Comparison of ENCODE assay signal across 15 cellular contexts in the genomic region with DNA sequence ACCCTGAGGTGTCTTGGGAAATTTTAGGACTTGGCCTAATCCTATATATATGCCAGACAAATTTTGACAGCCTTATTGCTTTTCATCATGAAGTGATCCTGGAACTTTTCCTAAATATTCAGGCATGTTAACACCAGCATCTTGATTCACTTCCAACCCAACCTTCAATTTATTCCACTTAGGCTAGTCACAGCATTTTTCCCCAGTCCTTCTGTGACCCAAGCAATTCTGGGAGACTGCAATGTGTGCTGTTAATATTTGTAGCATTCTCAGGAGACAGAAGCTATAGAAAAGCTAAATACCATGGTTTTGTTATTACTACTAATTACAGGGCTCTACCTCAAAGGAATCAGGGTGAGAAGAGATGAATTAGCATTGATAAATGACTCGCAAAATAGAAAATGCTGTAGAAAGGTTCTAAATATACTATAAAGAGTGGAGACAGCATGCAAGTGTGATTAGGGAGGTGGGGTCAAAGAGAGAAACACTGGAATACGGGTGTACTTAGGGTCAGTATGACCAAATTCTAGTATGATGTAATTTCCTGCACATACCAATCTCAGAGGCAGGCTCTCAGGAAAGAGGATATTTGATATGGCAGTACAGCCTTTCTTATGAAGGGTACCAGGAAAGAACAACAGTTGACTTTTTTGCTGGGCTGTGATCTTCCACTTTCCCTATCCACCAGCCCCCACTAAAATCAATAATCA. TPM values are rescaled to one million over a fixed set of nuclear protein-coding genes. Genes with fewer than 3 reads are reported as not detected.
DNase-seq lines count a peak whose midpoint lies in the region; ATAC-seq, FAIRE-seq and TF ChIP-seq lines count a peak whose summit lies in the region.
"Had no signal": no experiment of that assay in that cellular context is flagged by ENCODE, and none has a peak within 500 bp of the region (broad histone marks: within the 10 kb centered on the region; RNA-seq: fewer than 3 reads in every experiment).

No MANE protein-coding gene starts in this region.

- CTCF ChIA-PET in IMR-90 (lab: Yijun Ruan, JAX) = interaction anchor here (0.9 kb wide), 1 partner anchor 20 kb away, joined by 10 read pairs; no protein-coding TSS in a partner anchor

- H3K9me3 Mint-ChIP-seq in activated naive CD8-positive, alpha-beta T cell treated with anti-CD3 and anti-CD28 coated beads for 36 hours = no peaks in the 10 kb centered on the region
- H3K9me3 Mint-ChIP-seq: activated CD4-positive, alpha-beta T cell treated with anti-CD3 and anti-CD28 coated beads, Interleukin-2, amount 10 ng/mL, durations not matched to agents 7 days and 5 days; mesothelial cell of epicardium; stimulated activated memory B cell treated with anti-CD40 and anti-IgM and Interleukin-4, amounts not matched to agents 10 μg/mL and 1 μg/mL and 100 μg/mL, for 72 hours had no signal

- TF ChIP-seq CTCF in IMR-90 (conservative IDR thresholded peaks at IDR 0.05; ENCODE audit: low read depth, low read length) (no peak), astrocyte of the spinal cord (IDR thresholded peaks at IDR 0.05; ENCODE audit: low read depth, low read length) (no peak), left ventricle myocardium inferior (IDR thresholded peaks at IDR 0.05; ENCODE audit: borderline replicate concordance) (no peak)

- BruUV-seq in IMR-90 (replicated peaks; lab: Mats Ljungman, UMichigan) = no TSS peak

- no peak overlapping the region for H2BK15ac ChIP-seq in IMR-90 (ENCODE audit: low read depth, low read length)

- peak overlapping the region in 1 of 2 experiments; percentile 14; a peak in 2 of 4 replicates for H4K8ac ChIP-seq in IMR-90 (ENCODE audit: low read depth in 2 of 2, low read length in 2 of 2)

- peaks cover 6% of the 10 kb centered on the region; the same call in 1 of the 2 replicates for H3K9me1 ChIP-seq in IMR-90 (ENCODE audit: insufficient read depth, low read length)

- no CpG with 5 or more reads among the region's 2 CpGs for WGBS in IMR-90 (ENCODE audit: extremely low coverage in 2 of 2, insufficient read length in 1 of 2), 2 experiments

- dilution Hi-C loops in IMR-90 (cut with HindIII; ENCODE audit: low sequenced_read_pairs, unreplicated experiment) = no loop called here

- peak overlapping the region; percentile 35; the same call in 1 of the 2 replicates for H3K4ac ChIP-seq in IMR-90 (ENCODE audit: low read depth, low read length)

- no peaks in the 10 kb centered on the region for H3K36me3 Mint-ChIP-seq in activated naive CD8-positive, alpha-beta T cell treated with anti-CD3 and anti-CD28 coated beads for 36 hours
- H3K36me3 Mint-ChIP-seq: activated naive CD8-positive, alpha-beta T cell; mesothelial cell of epicardium; stimulated activated memory B cell treated with anti-CD40 and anti-IgM and Interleukin-4, amounts not matched to agents 10 μg/mL and 1 μg/mL and 100 μg/mL, for 72 hours had no signal

- peak overlapping the region; percentile 58 for H2BK20ac ChIP-seq in IMR-90 (ENCODE audit: low read depth, low read length)

- no peak for TF ChIP-seq RAD21 in IMR-90 (IDR thresholded peaks at IDR 0.05; ENCODE audit: low read length)

- peaks cover 32% of the 10 kb centered on the region for H3K27me3 Mint-ChIP-seq in activated naive CD8-positive, alpha-beta T cell treated with anti-CD3 and anti-CD28 coated beads for 36 hours

- H3K4me1 ChIP-seq in IMR-90 (ENCODE audit: control insufficient read depth, insufficient read depth, low read length) (peaks cover 14% of the 10 kb centered on the region), left ventricle myocardium inferior (peaks cover 69% of the 10 kb centered on the region)

- peak overlapping the region; percentile 70 for H2BK5ac ChIP-seq in IMR-90 (ENCODE audit: low read depth, low read length, poor library complexity, severe bottlenecking)

- FAIRE-seq in urothelium cell line (lab: Jason Lieb, UNC) = no peak

- H3K23ac ChIP-seq in IMR-90 (ENCODE audit: low read depth, low read length) = peak overlapping the region; percentile 44; the same call in 1 of the 2 replicates

- intact Hi-C loops in IMR-90 (cut with micrococcal nuclease) (no loop called here), left ventricle myocardium inferior (cut with micrococcal nuclease) (no loop called here)

- H2AK9ac ChIP-seq in IMR-90 (replicated peaks; ENCODE audit: low read depth, low read length, poor library complexity) = no peak overlapping the region

- no peak for TF ChIP-seq POLR2A in IMR-90 (IDR thresholded peaks at IDR 0.05; ENCODE audit: low read depth, low read length)

- peak; percentile 82 for ATAC-seq in IMR-90 (ENCODE audit: low read depth)
- ATAC-seq: stimulated activated memory B cell treated with anti-CD40 and anti-IgM and Interleukin-4, amounts not matched to agents 10 μg/mL and 1 μg/mL and 100 μg/mL, for 72 hours had no signal

- H2AK5ac ChIP-seq in IMR-90 (ENCODE audit: low read depth, low read length) = no peak overlapping the region

- H3K56ac ChIP-seq in IMR-90 (ENCODE audit: extremely low read depth, insufficient read depth, low read length) = no peak overlapping the region

- H3K4me3 ChIP-seq in IMR-90 (ENCODE audit: insufficient read depth, low read depth, low read length) (no peak overlapping the region), astrocyte of the spinal cord (ENCODE audit: low read depth, low read length) (no peak overlapping the region), left ventricle myocardium inferior (no peak overlapping the region)

- DNase-seq in IMR-90 (peak; percentile 91), astrocyte of the spinal cord (ENCODE audit: low read depth, low spot score) (peak; percentile 82), left ventricle myocardium inferior (no peak), urothelium cell line (ENCODE audit: low spot score) (peak; percentile 20), DMS 273 (lab: John Stamatoyannopoulos, UW; ENCODE audit: unreplicated experiment) (no peak)
- no peak for DNase-seq in activated naive CD4-positive, alpha-beta T cell treated with anti-CD3 and anti-CD28 coated beads, Interleukin-2, amount 50 U/mL, for 16 hours
- DNase-seq in activated naive CD8-positive, alpha-beta T cell treated with anti-CD3 and anti-CD28 coated beads for 36 hours = no peak
- DNase-seq: activated CD4-positive, alpha-beta T cell treated with anti-CD3 and anti-CD28 coated beads, Interleukin-2, amount 10 ng/mL, durations not matched to agents 7 days and 5 days; GDM1; NCI-H146; RPMI8226; stimulated activated CD4-positive, alpha-beta T cell treated with anti-CD3 and anti-CD28 coated beads, Interleukin-12 subunit alpha, Interleukin-12 subunit beta, amount 100 ng/mL, for 4 hours had no signal

- H3K4me1 Mint-ChIP-seq in activated naive CD8-positive, alpha-beta T cell treated with anti-CD3 and anti-CD28 coated beads for 36 hours = no peaks in the 10 kb centered on the region
- H3K4me1 Mint-ChIP-seq: activated CD4-positive, alpha-beta T cell treated with anti-CD3 and anti-CD28 coated beads, Interleukin-2, amount 10 ng/mL, durations not matched to agents 7 days and 5 days had no signal

- 0 out of 2 replicates have a peak, but pooled peaks cover 2% of the 10 kb centered on the region for H3K36me3 ChIP-seq in IMR-90 (ENCODE audit: control insufficient read depth, insufficient read depth, low read length)
- no peaks in the 10 kb centered on the region for H3K36me3 ChIP-seq in left ventricle myocardium inferior

- POLR2A ChIA-PET in IMR-90 (lab: Charles Lee; ENCODE audit: unreplicated experiment) = no interaction called here

- in situ Hi-C loops in IMR-90 (cut with MboI; ENCODE audit: low sequenced_read_pairs) = no loop called here
- in situ Hi-C loops in astrocyte of the spinal cord (cut with HindIII; ENCODE audit: low sequenced_read_pairs) = no loop called here

- H3K79me1 ChIP-seq in IMR-90 (ENCODE audit: low read depth in 1 of 2, low read length in 2 of 2) = peaks cover 15 to 58% of the 10 kb centered on the region in 2 experiments

- H3K14ac ChIP-seq in IMR-90 (replicated peaks; ENCODE audit: low read depth, low read length) = 0 out of 2 replicates have a peak overlapping the region, but pooled peaks have one; percentile 38

- H3K9me3 ChIP-seq in IMR-90 (ENCODE audit: control insufficient read depth, insufficient read depth, low read length) = no peaks in the 10 kb centered on the region
- H3K9me3 ChIP-seq in left ventricle myocardium inferior (replicated peaks) = no peaks in the 10 kb centered on the region

- peak overlapping the region; percentile 64 for H3K18ac ChIP-seq in IMR-90 (ENCODE audit: low read depth, low read length)

- H3K27ac Mint-ChIP-seq in activated naive CD8-positive, alpha-beta T cell treated with anti-CD3 and anti-CD28 coated beads for 36 hours = no peak overlapping the region
- H3K27ac Mint-ChIP-seq: activated CD4-positive, alpha-beta T cell treated with anti-CD3 and anti-CD28 coated beads, Interleukin-2, amount 10 ng/mL, durations not matched to agents 7 days and 5 days; activated naive CD8-positive, alpha-beta T cell; mesothelial cell of epicardium; stimulated activated memory B cell treated with anti-CD40 and anti-IgM and Interleukin-4, amounts not matched to agents 10 μg/mL and 1 μg/mL and 100 μg/mL, for 72 hours had no signal

- no peak overlapping the region; the same call in 1 of the 2 replicates for H4K5ac ChIP-seq in IMR-90 (ENCODE audit: low read depth, low read length)

- no peak overlapping the region for H3K9ac ChIP-seq in IMR-90 (ENCODE audit: low read depth, low read length)

- peak overlapping the region; percentile 5; the same call in 1 of the 2 replicates for H3K27ac ChIP-seq in IMR-90 (ENCODE audit: insufficient read depth, low read length)
- peak overlapping the region; percentile 70 for H3K27ac ChIP-seq in left ventricle myocardium inferior (replicated peaks)

- H3K27me3 ChIP-seq in IMR-90 (ENCODE audit: control insufficient read depth, insufficient read depth, low read length) (no peaks in the 10 kb centered on the region), left ventricle myocardium inferior (ENCODE audit: low read depth) (no peaks in the 10 kb centered on the region)

- no peak overlapping the region for H2AFZ ChIP-seq in IMR-90 (replicated peaks; ENCODE audit: low read length, poor library complexity)

- H4K91ac ChIP-seq in IMR-90 (ENCODE audit: insufficient read depth, low read depth, low read length) = peak overlapping the region; percentile 21; the same call in 1 of the 2 replicates

- H4K20me1 ChIP-seq in IMR-90 (ENCODE audit: insufficient read depth, low read length) = no peaks in the 10 kb centered on the region; the same call in 1 of the 2 replicates

- H3K4me2 ChIP-seq in IMR-90 (ENCODE audit: low read depth, low read length) = peak overlapping the region; percentile 72; the same call in 1 of the 2 replicates

- no peak overlapping the region for H3K4me3 Mint-ChIP-seq in activated naive CD8-positive, alpha-beta T cell treated with anti-CD3 and anti-CD28 coated beads for 36 hours
- H3K4me3 Mint-ChIP-seq: activated CD4-positive, alpha-beta T cell treated with anti-CD3 and anti-CD28 coated beads, Interleukin-2, amount 10 ng/mL, durations not matched to agents 7 days and 5 days; activated naive CD8-positive, alpha-beta T cell; mesothelial cell of epicardium; stimulated activated memory B cell treated with anti-CD40 and anti-IgM and Interleukin-4, amounts not matched to agents 10 μg/mL and 1 μg/mL and 100 μg/mL, for 72 hours had no signal

- peak overlapping the region; percentile 61 for H2BK120ac ChIP-seq in IMR-90 (ENCODE audit: low read depth, low read length)

RNA-seq across cellular contexts. Expression of gene PRRX1, which starts 29.1 kb away (rescaled TPM):
- total RNA-seq in IMR-90 (2012; rRNA removed) (65.4 and 82.8 TPM in 2 replicates), left ventricle myocardium inferior (74.7 TPM)
- polyA plus RNA-seq in IMR-90 (2012; rRNA removed) = 50.0 and 54.7 TPM in 2 replicates
- polyA plus RNA-seq in IMR-90 (2012; cell fraction: cytosol; rRNA removed) = 21.0 and 21.4 TPM in 2 replicates
- 21.1 and 49.1 TPM in 2 replicates for polyA plus RNA-seq in IMR-90 (2012; cell fraction: nucleus; rRNA removed; ENCODE audit: low replicate concordance)
- not detected for total RNA-seq in activated naive CD8-positive, alpha-beta T cell treated with anti-CD3 and anti-CD28 coated beads for 36 hours
- total RNA-seq: activated CD4-positive, alpha-beta T cell treated with anti-CD3 and anti-CD28 coated beads, Interleukin-2, amount 10 ng/mL, durations not matched to agents 7 days and 5 days had no signal

Comparison
In these comparisons a context has a peak if more than half of its experiments do, and no peak if none do; other contexts are left out.
1. DNase-seq: peak in IMR-90 (single experiment), astrocyte of the spinal cord (single experiment) and urothelium cell line (single experiment); none in left ventricle myocardium inferior (single experiment), activated naive CD4-positive, alpha-beta T cell treated with anti-CD3 and anti-CD28 coated beads, Interleukin-2, amount 50 U/mL, for 16 hours (single experiment), DMS 273 (single experiment) and activated naive CD8-positive, alpha-beta T cell treated with anti-CD3 and anti-CD28 coated beads for 36 hours (single experiment).
2. RNA of gene PRRX1, which starts 29.1 kb away (total RNA-seq): 74.7 TPM in left ventricle myocardium inferior (single experiment) and 65.4 to 82.8 TPM in IMR-90; not detected in activated naive CD8-positive, alpha-beta T cell treated with anti-CD3 and anti-CD28 coated beads for 36 hours; every median in the first group is over 10 times any median in the second.